ENCODE assay signal across 7 cellular contexts in genomic region chr1:202687819-202688218, GRCh38. TPM values are rescaled to one million over a fixed set of nuclear protein-coding genes. Genes with fewer than 3 reads are reported as not detected.
"Had no signal": no experiment of that assay in that cellular context is flagged by ENCODE, and none has a peak within 500 bp of the region (broad histone marks: within the 10 kb centered on the region; RNA-seq: fewer than 3 reads in every experiment).

No MANE protein-coding gene starts in this region.

- H3K4me1 Mint-ChIP-seq: IgD-negative memory B cell had no signal

- H3K27ac ChIP-seq: HL-60 had no signal

- H3K4me3 Mint-ChIP-seq: IgD-negative memory B cell had no signal

- H3K4me3 ChIP-seq: K562 had no signal

- ATAC-seq: HepG2, K562 had no signal

- H3K27ac Mint-ChIP-seq: IgD-negative memory B cell had no signal

- DNase-seq: IMR-90, KBM-7, KG1 had no signal

- H3K36me3 Mint-ChIP-seq: IgD-negative memory B cell had no signal

RNA-seq across cellular contexts. Expression of gene SYT2, which starts 22.4 kb away (rescaled TPM):
- total RNA-seq: HepG2, K562 had no signal
- polyA plus RNA-seq: HepG2, IgD-negative memory B cell, K562 had no signal
